36 cellular contexts compared by ENCODE assay signal in the genomic region with DNA sequence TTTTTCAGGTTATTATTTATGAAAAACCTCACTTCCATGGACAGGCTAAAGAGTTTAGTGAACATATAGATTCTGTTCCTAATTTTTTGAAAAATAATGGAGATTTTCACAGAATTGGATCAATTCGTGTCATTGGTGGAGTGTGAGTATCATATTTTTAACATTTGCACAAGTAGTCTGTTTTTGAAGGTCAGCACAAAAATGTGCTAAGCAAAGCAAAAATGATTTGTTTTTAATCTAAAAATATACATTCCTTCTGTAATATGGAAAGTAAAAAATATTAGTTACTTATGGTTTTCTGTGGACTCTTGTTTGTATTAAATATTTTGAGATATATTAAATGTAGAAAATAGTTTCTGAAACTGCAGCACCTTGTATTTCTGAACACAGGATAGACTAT.
DNase-seq lines count a peak whose midpoint lies in the region; ATAC-seq, FAIRE-seq and TF ChIP-seq lines count a peak whose summit lies in the region.
"Had no signal": no experiment of that assay in that cellular context is flagged by ENCODE, and none has a peak within 500 bp of the region (broad histone marks: within the 10 kb centered on the region; RNA-seq: fewer than 3 reads in every experiment).

No MANE protein-coding gene starts in this region.

- H3K4ac ChIP-seq in IMR-90 (ENCODE audit: low read depth, low read length): no peak overlapping the region

- FAIRE-seq in HepG2 (lab: Jason Lieb, UNC) (no peak), K562 (lab: Jason Lieb, UNC) (no peak), small intestine (lab: Jason Lieb, UNC) (peak; percentile 10)
- FAIRE-seq: A204.1, A549, D721Med had no signal

- H4K8ac ChIP-seq in IMR-90 (ENCODE audit: low read depth in 2 of 2, low read length in 2 of 2): no peak overlapping the region

- no peaks in the 10 kb centered on the region for H3K4me1 Mint-ChIP-seq in activated T-cell treated with anti-CD3 and anti-CD28 coated beads, Interleukin-2, amount 50 U/mL, for 4 hours (ENCODE audit: low read depth)
- H3K4me1 Mint-ChIP-seq in Caco-2 (ENCODE audit: low read depth, unreplicated experiment): no peaks in the 10 kb centered on the region
- H3K4me1 Mint-ChIP-seq: CD14-positive monocyte; CD4-positive, alpha-beta memory T cell; CD8-positive, alpha-beta memory T cell had no signal

- H3K79me2 ChIP-seq in HepG2 (ENCODE audit: insufficient read depth, low read length): no peaks in the 10 kb centered on the region
- H3K79me2 ChIP-seq in K562 (ENCODE audit: control insufficient read depth, insufficient read depth, low read length): no peaks in the 10 kb centered on the region

- H3K23ac ChIP-seq in IMR-90 (ENCODE audit: low read depth, low read length): no peak overlapping the region

- H4K20me1 ChIP-seq in HepG2 (ENCODE audit: insufficient read depth, low read length): no peaks in the 10 kb centered on the region
- H4K20me1 ChIP-seq in IMR-90 (ENCODE audit: insufficient read depth, low read length): no peaks in the 10 kb centered on the region
- H4K20me1 ChIP-seq in K562 (replicated peaks; ENCODE audit: control insufficient read depth, insufficient read depth, low read length): no peaks in the 10 kb centered on the region
- H4K20me1 ChIP-seq: BLaER1; BLaER1 treated with 17β-estradiol and CSF1 and Interleukin-3, amounts not matched to agents 10 nM and 100 nM had no signal

- no peak overlapping the region for H3K27ac Mint-ChIP-seq in Caco-2 (ENCODE audit: unreplicated experiment)
- H3K27ac Mint-ChIP-seq: B cell; CD14-positive monocyte; CD4-positive, alpha-beta memory T cell; CD4-positive, alpha-beta T cell; CD8-positive, alpha-beta memory T cell; CD8-positive, alpha-beta T cell had no signal

- H3K4me2 ChIP-seq in HepG2 (ENCODE audit: low read depth, low read length) (no peak overlapping the region), IMR-90 (ENCODE audit: low read depth, low read length) (no peak overlapping the region), K562 (ENCODE audit: insufficient read depth, low read length) (no peak overlapping the region)
- H3K4me2 ChIP-seq: A549, BLaER1 had no signal

- no peaks in the 10 kb centered on the region for H3K9me3 ChIP-seq in HepG2 (ENCODE audit: low read length)
- H3K9me3 ChIP-seq in right lobe of liver: no peaks in the 10 kb centered on the region
- H3K9me3 ChIP-seq in IMR-90 (ENCODE audit: control insufficient read depth, insufficient read depth, low read length): no peaks in the 10 kb centered on the region
- H3K9me3 ChIP-seq in K562 (replicated peaks; ENCODE audit: control insufficient read depth, insufficient read depth, low read depth, low read length): no peaks in the 10 kb centered on the region
- H3K9me3 ChIP-seq in small intestine (ENCODE audit: control insufficient read depth, low read depth): no peaks in the 10 kb centered on the region
- no peaks in the 10 kb centered on the region for H3K9me3 ChIP-seq in Caco-2
- H3K9me3 ChIP-seq: A549; BE2C; BLaER1; BLaER1 treated with 17β-estradiol and CSF1 and Interleukin-3, amounts not matched to agents 10 nM and 100 nM had no signal

- TF ChIP-seq CTCF in HepG2 (CRISPR knock-in tag; IDR thresholded peaks at IDR 0.05) (no peak), right lobe of liver (IDR thresholded peaks at IDR 0.05) (no peak), IMR-90 (conservative IDR thresholded peaks at IDR 0.05; ENCODE audit: low read depth, low read length) (no peak), K562 (IDR thresholded peaks at IDR 0.05 in 2 of 3, conservative IDR thresholded peaks at IDR 0.05 in 1 of 3; ENCODE audit: insufficient read depth in 2 of 3, low read depth in 1 of 3, low read length in 3 of 3) (no peak), Caco-2 (IDR thresholded peaks at IDR 0.05; ENCODE audit: insufficient read depth in 1 of 2, low read depth in 1 of 2, low read length in 1 of 2, severe bottlenecking in 1 of 2, unreplicated experiment in 1 of 2) (no peak)

- TF ChIP-seq EP300 in HepG2 (IDR thresholded peaks at IDR 0.05; ENCODE audit: low read depth in 2 of 2, low read length in 2 of 2) (no peak), HepG2 (CRISPR knock-in tag; IDR thresholded peaks at IDR 0.05; ENCODE audit: borderline replicate concordance) (no peak), K562 (IDR thresholded peaks at IDR 0.05; ENCODE audit: low read length) (no peak)

- H3K4me1 ChIP-seq in HepG2 (ENCODE audit: insufficient read depth, low read length) (no peaks in the 10 kb centered on the region), right lobe of liver (no peaks in the 10 kb centered on the region), IMR-90 (ENCODE audit: control insufficient read depth, insufficient read depth, low read length) (no peaks in the 10 kb centered on the region), K562 (replicated peaks in 1 of 2; ENCODE audit: control insufficient read depth in 2 of 2, insufficient read depth in 2 of 2, low read length in 2 of 2) (no peaks in the 10 kb centered on the region), small intestine (ENCODE audit: control insufficient read depth in 2 of 2, insufficient read depth in 1 of 2, low read depth in 1 of 2, low read length in 1 of 2) (no peaks in the 10 kb centered on the region), Caco-2 (no peaks in the 10 kb centered on the region)
- H3K4me1 ChIP-seq: A549, BE2C, BLaER1 had no signal

- H3K36me3 Mint-ChIP-seq in activated T-cell treated with anti-CD3 and anti-CD28 coated beads, Interleukin-2, amount 50 U/mL, for 4 hours (ENCODE audit: insufficient read depth): peaks cover 16% of the 10 kb centered on the region
- H3K36me3 Mint-ChIP-seq in Caco-2 (ENCODE audit: insufficient read depth, unreplicated experiment): no peaks in the 10 kb centered on the region

- H3K36me3 ChIP-seq in HepG2 (replicated peaks in 1 of 2; ENCODE audit: control insufficient read depth in 1 of 2, insufficient read depth in 2 of 2, low read length in 2 of 2) (peaks cover 0 to 20% of the 10 kb centered on the region in 2 experiments; a peak in 3 of 5 replicates), right lobe of liver (no peaks in the 10 kb centered on the region), IMR-90 (ENCODE audit: control insufficient read depth, insufficient read depth, low read length) (peaks cover 7% of the 10 kb centered on the region), K562 (ENCODE audit: control insufficient read depth, insufficient read depth, low read length) (no peaks in the 10 kb centered on the region), small intestine (ENCODE audit: control insufficient read depth in 2 of 2, insufficient read depth in 2 of 2, low read length in 2 of 2) (peaks cover 0 to 2% of the 10 kb centered on the region in 2 donors), Caco-2 (ENCODE audit: control insufficient read depth, insufficient read depth, low read length) (no peaks in the 10 kb centered on the region)
- H3K36me3 ChIP-seq: BLaER1 had no signal

- WGBS in HepG2 (ENCODE audit: low lambda C conversion rate): 89% methylated on average over 1 of the region's 1 CpG
- 71% methylated on average over 1 of the region's 1 CpG for WGBS in right lobe of liver (ENCODE audit: insufficient coverage, low coverage, low lambda C conversion rate, missing lambda C conversion rate)
- WGBS in IMR-90 (ENCODE audit: extremely low coverage in 2 of 2, insufficient read length in 1 of 2), 2 experiments: no CpG with 5 or more reads among the region's 1 CpG
- 11% methylated on average over 1 of the region's 1 CpG for WGBS in K562 (ENCODE audit: insufficient coverage, low coverage, missing lambda C conversion rate)
- WGBS in small intestine, 3 donors: 85 to 93% (median 85%) methylated on average over 1 of the region's 1 CpG

- H3K27ac ChIP-seq in HepG2 (ENCODE audit: extremely low read length, insufficient read depth, low read length) (no peak overlapping the region), right lobe of liver (no peak overlapping the region), IMR-90 (ENCODE audit: insufficient read depth, low read length) (no peak overlapping the region), K562 (ENCODE audit: extremely low read depth, low read depth, low read length) (no peak overlapping the region), small intestine (ENCODE audit: low read depth in 1 of 2, low read length in 1 of 2) (no peak overlapping the region)
- H3K27ac ChIP-seq: 22Rv1; A549; BLaER1; BLaER1 treated with 17β-estradiol and CSF1 and Interleukin-3, amounts not matched to agents 10 nM and 100 nM; C4-2B had no signal

- no peak overlapping the region for H4K5ac ChIP-seq in IMR-90 (ENCODE audit: low read depth, low read length)

- H3K9me3 Mint-ChIP-seq in activated T-cell treated with anti-CD3 and anti-CD28 coated beads, Interleukin-2, amount 50 U/mL, for 4 hours: no peaks in the 10 kb centered on the region
- H3K9me3 Mint-ChIP-seq in Caco-2 (ENCODE audit: unreplicated experiment): no peaks in the 10 kb centered on the region
- H3K9me3 Mint-ChIP-seq: CD14-positive monocyte; CD4-positive, alpha-beta memory T cell; CD4-positive, alpha-beta T cell; CD4-positive, CD25-positive, alpha-beta regulatory T cell; CD8-positive, alpha-beta memory T cell; CD8-positive, alpha-beta T cell had no signal

- H3K18ac ChIP-seq in IMR-90 (ENCODE audit: low read depth, low read length): no peak overlapping the region

- no peak overlapping the region for H3K4me3 Mint-ChIP-seq in activated T-cell treated with anti-CD3 and anti-CD28 coated beads, Interleukin-2, amount 50 U/mL, for 4 hours
- no peak overlapping the region for H3K4me3 Mint-ChIP-seq in Caco-2 (ENCODE audit: unreplicated experiment)
- H3K4me3 Mint-ChIP-seq: B cell; CD14-positive monocyte; CD4-positive, alpha-beta memory T cell; CD4-positive, alpha-beta T cell; CD4-positive, CD25-positive, alpha-beta regulatory T cell; CD8-positive, alpha-beta memory T cell; CD8-positive, alpha-beta T cell had no signal

- H4K91ac ChIP-seq in IMR-90 (ENCODE audit: insufficient read depth, low read depth, low read length): no peak overlapping the region

- dilution Hi-C loops in IMR-90 (cut with HindIII; ENCODE audit: low sequenced_read_pairs, unreplicated experiment): no loop called here

- H3K27me3 Mint-ChIP-seq in activated T-cell treated with anti-CD3 and anti-CD28 coated beads, Interleukin-2, amount 50 U/mL, for 4 hours (ENCODE audit: low read depth): no peaks in the 10 kb centered on the region
- H3K27me3 Mint-ChIP-seq in Caco-2 (ENCODE audit: insufficient read depth, unreplicated experiment): no peaks in the 10 kb centered on the region
- H3K27me3 Mint-ChIP-seq: B cell; CD4-positive, alpha-beta memory T cell; CD4-positive, alpha-beta T cell; CD8-positive, alpha-beta memory T cell had no signal

- TF ChIP-seq POLR2A in HepG2 (IDR thresholded peaks at IDR 0.05; ENCODE audit: insufficient read depth in 1 of 2, low read depth in 2 of 2, low read length in 2 of 2) (no peak), right lobe of liver (IDR thresholded peaks at IDR 0.05) (no peak), IMR-90 (IDR thresholded peaks at IDR 0.05; ENCODE audit: low read depth, low read length) (no peak), K562 (conservative IDR thresholded peaks at IDR 0.05) (no peak)

- TF ChIP-seq RAD21 in HepG2 (CRISPR knock-in tag; IDR thresholded peaks at IDR 0.05): no peak
- no peak for TF ChIP-seq RAD21 in IMR-90 (IDR thresholded peaks at IDR 0.05; ENCODE audit: low read length)
- TF ChIP-seq RAD21 in K562 (CRISPR knock-in tag; conservative IDR thresholded peaks at IDR 0.05 in 1 of 2, IDR thresholded peaks at IDR 0.05 in 1 of 2): no peak

- no peak overlapping the region for H3K56ac ChIP-seq in IMR-90 (ENCODE audit: extremely low read depth, insufficient read depth, low read length)

- H2AK9ac ChIP-seq in IMR-90 (replicated peaks; ENCODE audit: low read depth, low read length, poor library complexity): no peak overlapping the region

- in situ Hi-C loops in HepG2 (cut with HindIII; ENCODE audit: extremely low pct_ligation_motif_present, low pct_unique_long_range_greater_than_20kb) (no loop called here), IMR-90 (cut with MboI; ENCODE audit: low sequenced_read_pairs) (no loop called here), K562 (cut with MboI) (no loop called here)

- no peak for ATAC-seq in HepG2
- no peak for ATAC-seq in right lobe of liver
- no peak for ATAC-seq in IMR-90 (ENCODE audit: low read depth)
- no peak for ATAC-seq in K562
- no peak for ATAC-seq in activated T-cell treated with anti-CD3 and anti-CD28 coated beads, Interleukin-2, amount 50 U/mL, for 4 hours
- ATAC-seq: A549; CD8-positive, alpha-beta T cell had no signal

- H2BK120ac ChIP-seq in IMR-90 (ENCODE audit: low read depth, low read length): no peak overlapping the region

- no peak overlapping the region for H3K4me3 ChIP-seq in HepG2 (replicated peaks in 1 of 3; ENCODE audit: insufficient read depth in 1 of 3, low read depth in 2 of 3, low read length in 3 of 3)
- H3K4me3 ChIP-seq in right lobe of liver: no peak overlapping the region
- no peak overlapping the region for H3K4me3 ChIP-seq in IMR-90 (ENCODE audit: insufficient read depth, low read depth, low read length)
- H3K4me3 ChIP-seq in K562: no peak overlapping the region
- no peak overlapping the region for H3K4me3 ChIP-seq in small intestine (ENCODE audit: low read depth in 1 of 2, low read length in 2 of 2)
- no peak overlapping the region for H3K4me3 ChIP-seq in Caco-2 (ENCODE audit: low read depth, low read length)
- H3K4me3 ChIP-seq: A549; BLaER1; BLaER1 treated with 17β-estradiol and CSF1 and Interleukin-3, amounts not matched to agents 10 nM and 100 nM had no signal

- CTCF ChIA-PET in HepG2 (lab: Yijun Ruan, JAX; ENCODE audit: low intra/inter-chr PET ratio, low total read pairs): no interaction called here
- CTCF ChIA-PET in IMR-90 (lab: Yijun Ruan, JAX): no interaction called here
- CTCF ChIA-PET in K562 (lab: Yijun Ruan, JAX; ENCODE audit: low intra/inter-chr PET ratio): no interaction called here
- CTCF ChIA-PET in Caco-2 (lab: Charles Lee): no interaction called here

- H2BK15ac ChIP-seq in IMR-90 (ENCODE audit: low read depth, low read length): no peak overlapping the region

- no TSS peak for BruUV-seq in HepG2 (replicated peaks; lab: Mats Ljungman, UMichigan)
- no TSS peak for BruUV-seq in IMR-90 (replicated peaks; lab: Mats Ljungman, UMichigan)
- BruUV-seq in K562 (replicated peaks; lab: Mats Ljungman, UMichigan): no TSS peak
- no TSS peak for BruUV-seq in Caco-2 (replicated peaks; lab: Mats Ljungman, UMichigan)

- H2AK5ac ChIP-seq in IMR-90 (ENCODE audit: low read depth, low read length): no peak overlapping the region

- no peak overlapping the region for H2BK20ac ChIP-seq in IMR-90 (ENCODE audit: low read depth, low read length)

- H3K79me1 ChIP-seq in IMR-90 (ENCODE audit: low read depth in 1 of 2, low read length in 2 of 2): no peaks in the 10 kb centered on the region

- POLR2A ChIA-PET in HepG2 (lab: Yijun Ruan, JAX): no interaction called here
- POLR2A ChIA-PET in IMR-90 (lab: Charles Lee; ENCODE audit: unreplicated experiment): no interaction called here
- POLR2A ChIA-PET in K562 (lab: Yijun Ruan, JAX): no interaction called here
- POLR2A ChIA-PET in Caco-2 (lab: Charles Lee): no interaction called here

- H3K9ac ChIP-seq in HepG2 (ENCODE audit: insufficient read depth, low read depth, low read length): no peak overlapping the region
- no peak overlapping the region for H3K9ac ChIP-seq in IMR-90 (ENCODE audit: low read depth, low read length)
- H3K9ac ChIP-seq in K562 (ENCODE audit: insufficient read depth in 1 of 2, low read depth in 2 of 2, low read length in 2 of 2): no peak overlapping the region
- H3K9ac ChIP-seq: BLaER1; BLaER1 treated with 17β-estradiol and CSF1 and Interleukin-3, amounts not matched to agents 10 nM and 100 nM had no signal

- H3K14ac ChIP-seq in IMR-90 (replicated peaks; ENCODE audit: low read depth, low read length): no peak overlapping the region

- no peak overlapping the region for H2AFZ ChIP-seq in HepG2 (ENCODE audit: low read length)
- H2AFZ ChIP-seq in IMR-90 (replicated peaks; ENCODE audit: low read length, poor library complexity): no peak overlapping the region
- H2AFZ ChIP-seq in K562 (ENCODE audit: low read depth, low read length): no peak overlapping the region

- intact Hi-C loops in HepG2 (cut with micrococcal nuclease; ENCODE audit: unreplicated experiment) (no loop called here), right lobe of liver (cut with DNase I) (no loop called here), IMR-90 (cut with micrococcal nuclease) (no loop called here), K562 (cut with micrococcal nuclease) (no loop called here), Caco-2 (cut with micrococcal nuclease; ENCODE audit: unreplicated experiment) (loop anchor here (10.0 kb wide), 1 partner anchor 98 kb away; no protein-coding TSS in a partner anchor)

- H3K27me3 ChIP-seq in HepG2 (ENCODE audit: control insufficient read depth in 1 of 2, insufficient read depth in 2 of 2, low read length in 2 of 2) (no peaks in the 10 kb centered on the region), right lobe of liver (no peaks in the 10 kb centered on the region), IMR-90 (ENCODE audit: control insufficient read depth, insufficient read depth, low read length) (no peaks in the 10 kb centered on the region), K562 (ENCODE audit: control insufficient read depth in 2 of 2, insufficient read depth in 2 of 2, low read length in 2 of 2) (no peaks in the 10 kb centered on the region), small intestine (ENCODE audit: control insufficient read depth in 2 of 2, insufficient read depth in 2 of 2, low read length in 2 of 2) (no peaks in the 10 kb centered on the region), Caco-2 (replicated peaks; ENCODE audit: control insufficient read depth, insufficient read depth, low read length) (no peaks in the 10 kb centered on the region)
- H3K27me3 ChIP-seq: BE2C; BLaER1; BLaER1 treated with 17β-estradiol and CSF1 and Interleukin-3, amounts not matched to agents 10 nM and 100 nM had no signal

- no peak overlapping the region for H2BK5ac ChIP-seq in IMR-90 (ENCODE audit: low read depth, low read length, poor library complexity, severe bottlenecking)

- H3K9me1 ChIP-seq in IMR-90 (ENCODE audit: insufficient read depth, low read length): no peaks in the 10 kb centered on the region
- no peaks in the 10 kb centered on the region for H3K9me1 ChIP-seq in K562 (ENCODE audit: control insufficient read depth, insufficient read depth, low read length)

- no peak for DNase-seq in HepG2 (ENCODE audit: low spot score)
- no peak for DNase-seq in right lobe of liver
- DNase-seq in IMR-90: no peak
- DNase-seq in K562 (ENCODE audit: extremely low read depth in 1 of 4, low spot score in 3 of 4): no peak
- DNase-seq in small intestine: no peak
- no peak for DNase-seq in activated T-cell treated with anti-CD3 and anti-CD28 coated beads, Interleukin-2, amount 50 U/mL, for 4 hours
- DNase-seq in NCI-H1105 (lab: John Stamatoyannopoulos, UW): no peak
- no peak for DNase-seq in Caco-2
- DNase-seq: 8988T; ACHN; AML-193; BE2C; C1 segment of cervical spinal cord; Calu3; CD4-positive, alpha-beta memory T cell; CD4-positive, alpha-beta T cell; CD4-positive, CD25-positive, alpha-beta regulatory T cell; CD8-positive, alpha-beta memory T cell; CD8-positive, alpha-beta T cell; COR-L47; DMS 273 treated with DMSO at 0.1 percent for 48 hours; DMS153; DMS53; DMS79; DMS79 treated with DMSO at 0.1 percent for 48 hours; DND-41; EL had no signal
